ENCODE assay signal across 1 cellular context in the genomic region with DNA sequence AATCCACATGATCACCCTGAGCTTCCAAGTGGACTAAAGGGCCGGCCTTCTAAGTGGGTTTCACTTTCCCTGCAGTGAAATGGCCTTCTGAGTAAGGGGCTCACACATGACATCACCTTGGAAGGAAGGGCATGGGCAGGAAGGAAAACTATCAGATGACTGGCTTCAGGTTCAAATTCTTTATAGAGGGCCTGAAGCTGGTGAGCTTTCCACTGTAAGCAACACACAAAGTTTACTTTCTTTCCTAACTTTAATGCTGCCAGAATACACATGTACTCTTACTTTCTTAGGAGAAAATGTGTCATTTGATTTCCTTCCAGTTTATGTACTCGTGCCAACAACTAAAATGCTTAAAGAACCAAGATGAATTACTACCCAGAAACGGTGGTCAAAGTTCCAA.
TF ChIP-seq lines count a peak whose summit lies in the region.

No MANE protein-coding gene starts in this region.

TF ChIP-seq in liver, 16 proteins besides CTCF, POLR2A, EP300 and RAD21 (continued from another document):
- TF ChIP-seq, protein P1, sequence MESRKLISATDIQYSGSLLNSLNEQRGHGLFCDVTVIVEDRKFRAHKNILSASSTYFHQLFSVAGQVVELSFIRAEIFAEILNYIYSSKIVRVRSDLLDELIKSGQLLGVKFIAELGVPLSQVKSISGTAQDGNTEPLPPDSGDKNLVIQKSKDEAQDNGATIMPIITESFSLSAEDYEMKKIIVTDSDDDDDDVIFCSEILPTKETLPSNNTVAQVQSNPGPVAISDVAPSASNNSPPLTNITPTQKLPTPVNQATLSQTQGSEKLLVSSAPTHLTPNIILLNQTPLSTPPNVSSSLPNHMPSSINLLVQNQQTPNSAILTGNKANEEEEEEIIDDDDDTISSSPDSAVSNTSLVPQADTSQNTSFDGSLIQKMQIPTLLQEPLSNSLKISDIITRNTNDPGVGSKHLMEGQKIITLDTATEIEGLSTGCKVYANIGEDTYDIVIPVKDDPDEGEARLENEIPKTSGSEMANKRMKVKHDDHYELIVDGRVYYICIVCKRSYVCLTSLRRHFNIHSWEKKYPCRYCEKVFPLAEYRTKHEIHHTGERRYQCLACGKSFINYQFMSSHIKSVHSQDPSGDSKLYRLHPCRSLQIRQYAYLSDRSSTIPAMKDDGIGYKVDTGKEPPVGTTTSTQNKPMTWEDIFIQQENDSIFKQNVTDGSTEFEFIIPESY (IDR thresholded peaks at IDR 0.05), result no peak
- TF ChIP-seq EGR1 (IDR thresholded peaks at IDR 0.05; ENCODE audit: low read depth in 2 of 2) (no peak), TAF1 (conservative IDR thresholded peaks at IDR 0.05) (no peak), HNF4A (conservative IDR thresholded peaks at IDR 0.05) (no peak), FOXA2 (IDR thresholded peaks at IDR 0.05) (no peak), YY1 (IDR thresholded peaks at IDR 0.05) (no peak), SP1 (IDR thresholded peaks at IDR 0.05) (no peak), FOXA1 (IDR thresholded peaks at IDR 0.05) (no peak), RXRA (IDR thresholded peaks at IDR 0.05) (no peak)
- TF ChIP-seq, protein P2, sequence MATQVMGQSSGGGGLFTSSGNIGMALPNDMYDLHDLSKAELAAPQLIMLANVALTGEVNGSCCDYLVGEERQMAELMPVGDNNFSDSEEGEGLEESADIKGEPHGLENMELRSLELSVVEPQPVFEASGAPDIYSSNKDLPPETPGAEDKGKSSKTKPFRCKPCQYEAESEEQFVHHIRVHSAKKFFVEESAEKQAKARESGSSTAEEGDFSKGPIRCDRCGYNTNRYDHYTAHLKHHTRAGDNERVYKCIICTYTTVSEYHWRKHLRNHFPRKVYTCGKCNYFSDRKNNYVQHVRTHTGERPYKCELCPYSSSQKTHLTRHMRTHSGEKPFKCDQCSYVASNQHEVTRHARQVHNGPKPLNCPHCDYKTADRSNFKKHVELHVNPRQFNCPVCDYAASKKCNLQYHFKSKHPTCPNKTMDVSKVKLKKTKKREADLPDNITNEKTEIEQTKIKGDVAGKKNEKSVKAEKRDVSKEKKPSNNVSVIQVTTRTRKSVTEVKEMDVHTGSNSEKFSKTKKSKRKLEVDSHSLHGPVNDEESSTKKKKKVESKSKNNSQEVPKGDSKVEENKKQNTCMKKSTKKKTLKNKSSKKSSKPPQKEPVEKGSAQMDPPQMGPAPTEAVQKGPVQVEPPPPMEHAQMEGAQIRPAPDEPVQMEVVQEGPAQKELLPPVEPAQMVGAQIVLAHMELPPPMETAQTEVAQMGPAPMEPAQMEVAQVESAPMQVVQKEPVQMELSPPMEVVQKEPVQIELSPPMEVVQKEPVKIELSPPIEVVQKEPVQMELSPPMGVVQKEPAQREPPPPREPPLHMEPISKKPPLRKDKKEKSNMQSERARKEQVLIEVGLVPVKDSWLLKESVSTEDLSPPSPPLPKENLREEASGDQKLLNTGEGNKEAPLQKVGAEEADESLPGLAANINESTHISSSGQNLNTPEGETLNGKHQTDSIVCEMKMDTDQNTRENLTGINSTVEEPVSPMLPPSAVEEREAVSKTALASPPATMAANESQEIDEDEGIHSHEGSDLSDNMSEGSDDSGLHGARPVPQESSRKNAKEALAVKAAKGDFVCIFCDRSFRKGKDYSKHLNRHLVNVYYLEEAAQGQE (IDR thresholded peaks at IDR 0.05), result no peak
- TF ChIP-seq, protein P3, sequence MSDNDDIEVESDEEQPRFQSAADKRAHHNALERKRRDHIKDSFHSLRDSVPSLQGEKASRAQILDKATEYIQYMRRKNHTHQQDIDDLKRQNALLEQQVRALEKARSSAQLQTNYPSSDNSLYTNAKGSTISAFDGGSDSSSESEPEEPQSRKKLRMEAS (IDR thresholded peaks at IDR 0.05), result no peak
